In genomic region chr2:17753803-17754663, GRCh38 we compare ENCODE assay signal across 8 cellular contexts. TPM values are rescaled to one million over a fixed set of nuclear protein-coding genes. Genes with fewer than 3 reads are reported as not detected.
DNase-seq lines count a peak whose midpoint lies in the region; ATAC-seq and TF ChIP-seq lines count a peak whose summit lies in the region.

Gene GEN1 (plus strand): TSS chr2:17754138. CDS start chr2:17759944, 5,806 bp downstream.
Gene SMC6 (minus strand): TSS chr2:17753810. CDS start chr2:17745946, 7,864 bp downstream.

- peaks cover 33% of the 10 kb centered on the region for H3K36me3 Mint-ChIP-seq in activated B cell treated with CpG ODN at 0.5 μM for 24 hours (ENCODE audit: low read depth)

- no peaks in the 10 kb centered on the region for H3K27me3 Mint-ChIP-seq in activated B cell treated with CpG ODN at 0.5 μM for 24 hours

- peaks cover 25% of the 10 kb centered on the region for H3K4me1 ChIP-seq in smooth muscle cell (ENCODE audit: low read depth)

- peak within 1 kb of the TSS; percentile 94 for H3K4me2 ChIP-seq in smooth muscle cell

- peak within 1 kb of the TSS; percentile 96 for H3K27ac ChIP-seq in smooth muscle cell (ENCODE audit: low read depth)

- H3K27me3 ChIP-seq in smooth muscle cell (ENCODE audit: low read depth) = no peaks in the 10 kb centered on the region

- no peaks in the 10 kb centered on the region for H3K36me3 ChIP-seq in smooth muscle cell (ENCODE audit: low read depth)

- POLR2A ChIA-PET in activated B cell treated with CpG ODN at 0.5 μM for 24 hours (lab: Charles Lee) = interaction anchor here (0.6 to 5.0 kb wide), 35 partner anchors 8 to 1123 kb away, joined by 3 to 118 read pairs (median 4); partner anchors contain the start of genes KCNS3 and MSGN1

- peaks cover 3% of the 10 kb centered on the region for H4K20me1 ChIP-seq in smooth muscle cell (ENCODE audit: low read depth)

- no peaks in the 10 kb centered on the region for H3K9me3 ChIP-seq in smooth muscle cell (replicated peaks; ENCODE audit: low read depth)

- H2AFZ ChIP-seq in smooth muscle cell (ENCODE audit: low read depth) = peak within 1 kb of the TSS; percentile 91

- peak within 1 kb of the TSS; percentile 94 for H3K9ac ChIP-seq in smooth muscle cell (ENCODE audit: low read depth)

- under 1% methylated on average over 72 of the region's 76 CpGs for WGBS in smooth muscle cell (ENCODE audit: low lambda C conversion rate)

- peaks cover 78% of the 10 kb centered on the region for H3K79me2 ChIP-seq in smooth muscle cell (ENCODE audit: low read depth)

- TF ChIP-seq CTCF in AG09319 (IDR thresholded peaks at IDR 0.05; ENCODE audit: low read depth, low read length) (no peak), activated B cell treated with CpG ODN at 0.5 μM for 24 hours (IDR thresholded peaks at IDR 0.05) (no peak), cardiac fibroblast (IDR thresholded peaks at IDR 0.05; ENCODE audit: low read depth, low read length) (no peak), smooth muscle cell (IDR thresholded peaks at IDR 0.05; ENCODE audit: borderline replicate concordance, insufficient read depth, poor library complexity, severe bottlenecking) (no peak)

- peaks cover 61% of the 10 kb centered on the region for H3K4me1 Mint-ChIP-seq in activated B cell treated with CpG ODN at 0.5 μM for 24 hours

- H3K9me3 Mint-ChIP-seq in activated B cell treated with CpG ODN at 0.5 μM for 24 hours = no peaks in the 10 kb centered on the region

- intact Hi-C loops in activated B cell treated with CpG ODN at 0.5 μM for 24 hours (cut with micrococcal nuclease) = loop anchor here (2.0 to 5.0 kb wide), 8 partner anchors 17 to 1593 kb away; partner anchors contain the start of gene RAD51AP2

- peak; percentile 61 for ATAC-seq in GM19025 (IDR thresholded peaks at IDR 0.05; ENCODE audit: low read depth, unreplicated experiment)
- ATAC-seq in HG03280 (IDR thresholded peaks at IDR 0.05; ENCODE audit: unreplicated experiment) = peak; percentile 71
- peak; percentile 83 for ATAC-seq in activated B cell treated with CpG ODN at 0.5 μM for 24 hours (ENCODE audit: low read depth)

- H3F3A ChIP-seq in smooth muscle cell (ENCODE audit: low read depth) = no peaks in the 10 kb centered on the region

- CTCF ChIA-PET in activated B cell treated with CpG ODN at 0.5 μM for 24 hours (lab: Charles Lee) = interaction anchor here (1.2 to 1.7 kb wide), 5 partner anchors 34 to 77 kb away, joined by 4 to 7 read pairs (median 5); no protein-coding TSS in a partner anchor

- DNase-seq in AG09319 (ENCODE audit: extremely low read depth, low read depth) = peak; percentile 60
- DNase-seq in NCI-H345 (lab: John Stamatoyannopoulos, UW) = peak; percentile 99
- peak; percentile 90 for DNase-seq in activated B cell treated with CpG ODN at 0.5 μM for 24 hours
- peak; percentile 91 for DNase-seq in cardiac fibroblast (ENCODE audit: low read depth in 2 of 2)
- DNase-seq in iPS-NIHi7 (ENCODE audit: extremely low spot score) = peak; percentile 94
- DNase-seq in smooth muscle cell (lab: John Stamatoyannopoulos, UW; ENCODE audit: unreplicated experiment) = peak; percentile 99

- peak within 1 kb of the TSS; percentile 95 for H3K4me3 Mint-ChIP-seq in activated B cell treated with CpG ODN at 0.5 μM for 24 hours

- peak within 1 kb of the TSS; percentile 95 for H3K27ac Mint-ChIP-seq in activated B cell treated with CpG ODN at 0.5 μM for 24 hours

- H3K4me3 ChIP-seq in cardiac fibroblast (replicated peaks in 1 of 2; ENCODE audit: low read depth in 2 of 2, low read length in 2 of 2) (peak within 1 kb of the TSS; percentile 98), smooth muscle cell (peak within 1 kb of the TSS; percentile 83)

RNA-seq across cellular contexts. Expression of gene GEN1, which starts in this region (rescaled TPM):
- total RNA-seq in activated B cell treated with CpG ODN at 0.5 μM for 24 hours (141 and 163 TPM in 2 replicates), smooth muscle cell (6.7 and 8.2 TPM in 2 replicates)
- 1.1 and 2.2 TPM in 2 replicates for polyA plus RNA-seq in smooth muscle cell

RNA-seq across cellular contexts. Expression of gene SMC6, which starts in this region (rescaled TPM):
- 121 and 127 TPM in 2 replicates for total RNA-seq in activated B cell treated with CpG ODN at 0.5 μM for 24 hours
- 18.1 and 27.2 TPM in 2 replicates for total RNA-seq in smooth muscle cell
- polyA plus RNA-seq in smooth muscle cell = 11.2 and 14.7 TPM in 2 replicates

Comparison
In these comparisons a context has a peak if more than half of its experiments do, and no peak if none do; other contexts are left out.
1. Peak in every context shown above with its lines: DNase-seq, ATAC-seq, H3K4me3 ChIP-seq and H3K27ac ChIP-seq.
2. RNA of gene GEN1 (total RNA-seq): 141 to 163 TPM in activated B cell treated with CpG ODN at 0.5 μM for 24 hours; 6.7 to 8.2 TPM in smooth muscle cell; every median in the first group is over 10 times any median in the second.